In genomic region chr4:183261953-183262775, GRCh38 we compare ENCODE assay signal across 1 cellular context.
A peak's percentile ranks its signal among the peaks of the same experiment; 100 is the strongest.
TF ChIP-seq lines count a peak whose summit lies in the region.

No MANE protein-coding gene starts in this region.

TF ChIP-seq in H1, 55 proteins besides CTCF, POLR2A, EP300 and RAD21:
- TF ChIP-seq, protein P1, sequence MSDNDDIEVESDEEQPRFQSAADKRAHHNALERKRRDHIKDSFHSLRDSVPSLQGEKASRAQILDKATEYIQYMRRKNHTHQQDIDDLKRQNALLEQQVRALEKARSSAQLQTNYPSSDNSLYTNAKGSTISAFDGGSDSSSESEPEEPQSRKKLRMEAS (IDR thresholded peaks at IDR 0.05), result 0 out of 2 replicates have a peak, but pooled peaks have one; percentile 14
- peak in 1 of 2 experiments; percentile 72; a peak in 2 of 4 replicates for TF ChIP-seq SIN3A (conservative IDR thresholded peaks at IDR 0.05 in 1 of 2, IDR thresholded peaks at IDR 0.05 in 1 of 2; ENCODE audit: low read depth in 1 of 2, low read length in 2 of 2)
- TF ChIP-seq BACH1 (IDR thresholded peaks at IDR 0.05; ENCODE audit: low read length), result no peak
- no peak for TF ChIP-seq RNF2 (IDR thresholded peaks at IDR 0.05; ENCODE audit: borderline replicate concordance, low read depth, low read length, missing control alignments, poor library complexity, severe bottlenecking)
- TF ChIP-seq, protein P2, sequence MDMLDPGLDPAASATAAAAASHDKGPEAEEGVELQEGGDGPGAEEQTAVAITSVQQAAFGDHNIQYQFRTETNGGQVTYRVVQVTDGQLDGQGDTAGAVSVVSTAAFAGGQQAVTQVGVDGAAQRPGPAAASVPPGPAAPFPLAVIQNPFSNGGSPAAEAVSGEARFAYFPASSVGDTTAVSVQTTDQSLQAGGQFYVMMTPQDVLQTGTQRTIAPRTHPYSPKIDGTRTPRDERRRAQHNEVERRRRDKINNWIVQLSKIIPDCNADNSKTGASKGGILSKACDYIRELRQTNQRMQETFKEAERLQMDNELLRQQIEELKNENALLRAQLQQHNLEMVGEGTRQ (IDR thresholded peaks at IDR 0.05; ENCODE audit: low read length), result no peak
- TF ChIP-seq ASH2L (IDR thresholded peaks at IDR 0.05; ENCODE audit: low read length), result no peak
- no peak for TF ChIP-seq POU5F1 (IDR thresholded peaks at IDR 0.05; ENCODE audit: low read depth, low read length)
- TF ChIP-seq SP4 (IDR thresholded peaks at IDR 0.05; ENCODE audit: low read length), result no peak
- no peak for TF ChIP-seq EGR1 (IDR thresholded peaks at IDR 0.05; ENCODE audit: borderline replicate concordance, low read depth, low read length)
- no peak for TF ChIP-seq CREB1 (IDR thresholded peaks at IDR 0.05)
- TF ChIP-seq NRF1 (IDR thresholded peaks at IDR 0.05; ENCODE audit: low read depth, low read length), result no peak
- no peak for TF ChIP-seq RFX5 (IDR thresholded peaks at IDR 0.05; ENCODE audit: borderline replicate concordance, low read depth, low read length)
